ENCODE assay signal across 9 cellular contexts in the genomic region with DNA sequence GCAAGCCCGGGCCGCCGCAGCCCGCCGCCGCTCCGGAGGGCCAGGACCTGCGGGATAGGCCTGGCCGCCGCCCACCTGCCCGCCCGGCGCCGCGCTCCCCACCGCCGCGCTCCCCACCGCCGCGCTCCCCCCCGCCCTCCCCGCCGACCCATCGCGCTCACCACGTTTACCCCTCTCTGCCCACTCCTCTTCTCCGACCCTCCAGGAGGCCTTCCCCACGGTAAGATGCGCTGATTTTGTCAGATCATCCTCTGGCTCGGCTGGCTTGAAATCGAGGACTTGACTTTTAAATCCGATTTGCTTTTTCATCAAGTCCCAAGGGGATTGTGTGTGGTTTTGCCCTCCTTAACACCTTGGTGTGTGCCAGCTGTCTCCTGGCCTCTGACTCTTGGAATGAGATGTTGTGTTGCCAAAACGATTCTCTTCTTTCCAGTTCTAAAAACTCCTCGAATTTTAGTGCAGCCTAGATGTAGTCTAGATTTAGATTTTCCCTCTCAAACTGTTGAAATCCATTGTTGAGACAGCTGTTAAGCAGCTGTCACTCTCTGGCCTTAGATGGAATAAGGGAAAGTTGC. TPM values are rescaled to one million over a fixed set of nuclear protein-coding genes. Genes with fewer than 3 reads are reported as not detected.
DNase-seq lines count a peak whose midpoint lies in the region; ATAC-seq, FAIRE-seq and TF ChIP-seq lines count a peak whose summit lies in the region.
"Had no signal": no experiment of that assay in that cellular context is flagged by ENCODE, and none has a peak within 500 bp of the region (broad histone marks: within the 10 kb centered on the region; RNA-seq: fewer than 3 reads in every experiment).

No MANE protein-coding gene starts in this region.

- peaks cover 23% of the 10 kb centered on the region for H3K4me1 Mint-ChIP-seq in nephron progenitor cell

- H2BK12ac ChIP-seq in H1 (ENCODE audit: low read depth, low read length), result no peak overlapping the region

- H2BK120ac ChIP-seq in H1 (replicated peaks; ENCODE audit: low read depth, low read length), result no peak overlapping the region

- POLR2A ChIA-PET in H1 (lab: Charles Lee; ENCODE audit: partially characterized antibody), result no interaction called here

- no peak overlapping the region for H3K4ac ChIP-seq in H1 (replicated peaks; ENCODE audit: insufficient read length, low read depth, low read length)

- H3K9ac ChIP-seq in H1 (replicated peaks in 1 of 4; ENCODE audit: extremely low read depth in 1 of 4, low read depth in 3 of 4, low read length in 3 of 4), result peak overlapping the region; percentile 84 to 98 (median 96)

- 16% methylated on average over 8 of the region's 35 CpGs; no CpG with 5 or more reads in 1 of the 2 experiments for WGBS in H1 (ENCODE audit: extremely low coverage in 1 of 2, insufficient coverage in 1 of 2, insufficient read length in 1 of 2, insufficient replicate concordance in 2 of 2, low coverage in 1 of 2, low lambda C conversion rate in 2 of 2, missing lambda C conversion rate in 1 of 2), 2 experiments

- no peak overlapping the region for H3K23ac ChIP-seq in H1 (ENCODE audit: insufficient read length)

- no peak overlapping the region for H4K91ac ChIP-seq in H1 (replicated peaks; ENCODE audit: insufficient read length, low read length)

- H3K36me3 Mint-ChIP-seq in nephron progenitor cell (ENCODE audit: low read depth), result peaks cover 36% of the 10 kb centered on the region

- H3K27ac ChIP-seq in H1 (ENCODE audit: low read depth, low read length), result peak overlapping the region; percentile 33; the same call in 1 of the 2 replicates

- H3K23me2 ChIP-seq in H1 (ENCODE audit: low read depth, low read length), result peaks cover 5% of the 10 kb centered on the region; the same call in 1 of the 2 replicates

- peak overlapping the region; percentile 66; the same call in 1 of the 2 replicates for H3K18ac ChIP-seq in H1 (ENCODE audit: extremely low read depth, low read length)

- H2BK15ac ChIP-seq in H1 (ENCODE audit: low read length), result no peak overlapping the region

- peaks cover 7% of the 10 kb centered on the region for H3K79me1 ChIP-seq in H1 (ENCODE audit: low read depth, low read length)

- H3K9me3 ChIP-seq in H1 (ENCODE audit: insufficient read depth in 2 of 2, low read depth in 1 of 2, low read length in 1 of 2), result no peaks in the 10 kb centered on the region

- peaks cover 0 to 24% of the 10 kb centered on the region in 2 experiments; a peak in 3 of 4 replicates for H3K79me2 ChIP-seq in H1 (ENCODE audit: control insufficient read depth in 1 of 2, insufficient read depth in 2 of 2, low read length in 2 of 2)

- H3K4me3 ChIP-seq in H1 (ENCODE audit: extremely low read depth in 1 of 4, insufficient read depth in 2 of 4, low read depth in 3 of 4, low read length in 4 of 4), result peak overlapping the region; percentile 79 to 96 (median 92)

- TF ChIP-seq POLR2A in H1 (IDR thresholded peaks at IDR 0.05; ENCODE audit: control extremely low read depth in 1 of 2, low read depth in 2 of 2, low read length in 2 of 2), result no peak

- peaks cover 0 to 2% of the 10 kb centered on the region in 2 experiments for H4K20me1 ChIP-seq in H1 (replicated peaks in 1 of 2; ENCODE audit: control insufficient read depth in 1 of 2, insufficient read depth in 2 of 2, low read length in 2 of 2)

- H3K14ac ChIP-seq in H1 (ENCODE audit: insufficient read length), result no peak overlapping the region

- CTCF ChIA-PET in H1 (lab: Charles Lee; ENCODE audit: partially characterized antibody), result interaction anchor here (2.7 kb wide), 1 partner anchor 10 kb away, joined by 14 read pairs; no protein-coding TSS in a partner anchor

- no peak overlapping the region; the same call in 1 of the 2 replicates for H2BK5ac ChIP-seq in H1 (ENCODE audit: low read depth, low read length)

- H3K4me2 ChIP-seq in H1 (ENCODE audit: insufficient read depth in 1 of 2, low read depth in 2 of 2, low read length in 2 of 2), result peak overlapping the region; percentile 79 to 98

- TF ChIP-seq EP300 in H1 (IDR thresholded peaks at IDR 0.05; ENCODE audit: borderline replicate concordance in 1 of 2, low read depth in 2 of 2, low read length in 2 of 2), result no peak

- H2AK5ac ChIP-seq in H1 (ENCODE audit: low read depth, low read length), result no peak overlapping the region

- H3K4me1 ChIP-seq in H1 (replicated peaks in 1 of 4; ENCODE audit: control insufficient read depth in 3 of 4, insufficient read depth in 4 of 4, low read length in 3 of 4), result peaks cover 0 to 6% (median 4%) of the 10 kb centered on the region in 4 experiments; a peak in 3 of 7 replicates

- no peak for FAIRE-seq in H1 (lab: Jason Lieb, UNC)
- FAIRE-seq: colon had no signal

- no peaks in the 10 kb centered on the region for H3K9me3 Mint-ChIP-seq in nephron progenitor cell

- no peak for TF ChIP-seq RAD21 in H1 (IDR thresholded peaks at IDR 0.05 in 1 of 2, conservative IDR thresholded peaks at IDR 0.05 in 1 of 2; ENCODE audit: low read depth in 2 of 2, low read length in 2 of 2)

- H3K36me3 ChIP-seq in H1 (ENCODE audit: control insufficient read depth in 2 of 4, insufficient read depth in 4 of 4, low read length in 3 of 4), result peaks cover 6 to 35% (median 20%) of the 10 kb centered on the region in 4 experiments; a peak in 7 of 8 replicates

- no peak overlapping the region for H4K5ac ChIP-seq in H1 (ENCODE audit: insufficient read length, low read depth, low read length)

- peak overlapping the region; percentile 98 for H3K27ac Mint-ChIP-seq in nephron progenitor cell

- H3K27me3 Mint-ChIP-seq in nephron progenitor cell (ENCODE audit: low read depth, poor library complexity), result no peaks in the 10 kb centered on the region

- peak; percentile 38 for DNase-seq in NCI-H2227 (lab: John Stamatoyannopoulos, UW; ENCODE audit: unreplicated experiment)
- no peak for DNase-seq in NCI-H2227 treated with DMSO at 0.1 percent for 48 hours (lab: John Stamatoyannopoulos, UW)
- DNase-seq in NCI-H82 treated with DMSO at 0.1 percent for 48 hours (lab: John Stamatoyannopoulos, UW; ENCODE audit: unreplicated experiment), result peak; percentile 50
- no peak for DNase-seq in H1 (ENCODE audit: low read depth in 1 of 2, low spot score in 2 of 2)
- no peak for DNase-seq in nephron progenitor cell
- DNase-seq in DMS114 treated with DMSO at 0.1 percent for 48 hours (lab: John Stamatoyannopoulos, UW; ENCODE audit: unreplicated experiment), result no peak

- H3K56ac ChIP-seq in H1 (replicated peaks; ENCODE audit: insufficient read length, low read depth, low read length), result no peak overlapping the region

- no peak overlapping the region for H2BK20ac ChIP-seq in H1 (ENCODE audit: low read length)

- no peak for TF ChIP-seq CTCF in H1 (IDR thresholded peaks at IDR 0.05; ENCODE audit: control extremely low read depth in 1 of 3, insufficient read depth in 1 of 3, low read depth in 1 of 3, low read length in 3 of 3)
- TF ChIP-seq CTCF in nephron progenitor cell (IDR thresholded peaks at IDR 0.05), result no peak

- no peaks in the 10 kb centered on the region for H3K27me3 ChIP-seq in H1 (replicated peaks in 1 of 4; ENCODE audit: control insufficient read depth in 3 of 4, extremely low read depth in 1 of 4, insufficient read depth in 3 of 4, low read length in 3 of 4)

- ATAC-seq in HG02852 (IDR thresholded peaks at IDR 0.05; ENCODE audit: unreplicated experiment) (no peak), GM18502 (IDR thresholded peaks at IDR 0.05; ENCODE audit: poor library complexity, unreplicated experiment) (no peak)

- peak overlapping the region; percentile 94 for H3K4me3 Mint-ChIP-seq in nephron progenitor cell

- H2AFZ ChIP-seq in H1 (ENCODE audit: low read length), result no peak overlapping the region

- H4K8ac ChIP-seq in H1 (ENCODE audit: extremely low read depth, insufficient read depth, low read length), result peak overlapping the region; percentile 91; the same call in 1 of the 2 replicates

TF ChIP-seq in H1, 55 proteins besides CTCF, POLR2A, EP300 and RAD21:
- TF ChIP-seq SIN3A (conservative IDR thresholded peaks at IDR 0.05 in 1 of 2, IDR thresholded peaks at IDR 0.05 in 1 of 2; ENCODE audit: low read depth in 1 of 2, low read length in 2 of 2) (0 out of 4 replicates have a peak, but pooled peaks of 1 of the 2 experiments have one; percentile 29), TBP (IDR thresholded peaks at IDR 0.05; ENCODE audit: low read depth, low read length) (no peak)

RNA-seq across cellular contexts. Expression of a gene that starts 0.7 kb away (rescaled TPM):
- total RNA-seq in H1 (2021; fragmentation: NEBNext Ultra II Directional; extraction: Animal tissue kit (Norgen Biotek cat#: 25700)), result 57.0 and 60.0 TPM in 2 replicates
- 11.5 and 16.9 TPM in 2 replicates for polyA plus RNA-seq in H1 (2011; rRNA removed)
- 8.5 TPM for polyA plus RNA-seq in H1 (2011; cell fraction: cytosol; rRNA removed)
- polyA plus RNA-seq in H1 (2011; cell fraction: nucleus; rRNA removed), result 19.3 TPM
- polyA plus RNA-seq in H1 (2012, experiment 1 of 2), result 33.8 to 48.5 TPM (median 44.4 TPM) in 4 replicates
- polyA plus RNA-seq in H1 (2012, experiment 2 of 2), result 37.2 TPM
- 52.7 TPM for polyA plus RNA-seq in H1 (2013, experiment 1 of 2)
- 57.2 TPM for polyA plus RNA-seq in H1 (2013, experiment 2 of 2)
- polyA minus RNA-seq in H1 (2011; rRNA and poly(A)+ RNA removed), result 11.7 and 13.1 TPM in 2 replicates
- polyA minus RNA-seq in H1 (2011; cell fraction: cytosol; rRNA and poly(A)+ RNA removed), result 21.9 TPM
- polyA minus RNA-seq in H1 (2011; cell fraction: nucleus; rRNA and poly(A)+ RNA removed), result 15.9 TPM

RNA-seq across cellular contexts. Expression of a gene that starts 43.6 kb away (rescaled TPM):
- 0.52 TPM in 1 of 2 replicates, not detected in the other for total RNA-seq in H1 (2021; fragmentation: NEBNext Ultra II Directional; extraction: Animal tissue kit (Norgen Biotek cat#: 25700))
- not detected in 2 replicates for polyA plus RNA-seq in H1 (2011; rRNA removed)
- polyA plus RNA-seq in H1 (2011; cell fraction: cytosol; rRNA removed), result 0.12 TPM
- polyA plus RNA-seq in H1 (2011; cell fraction: nucleus; rRNA removed), result 0.16 TPM
- polyA plus RNA-seq in H1 (2012, experiment 1 of 2), result 0.28 to 0.42 TPM in 2 of 4 replicates, not detected in the others
- polyA plus RNA-seq in H1 (2012, experiment 2 of 2), result not detected
- 0.04 TPM for polyA plus RNA-seq in H1 (2013, experiment 1 of 2)
- polyA plus RNA-seq in H1 (2013, experiment 2 of 2), result not detected
- not detected in 2 replicates for polyA minus RNA-seq in H1 (2011; rRNA and poly(A)+ RNA removed)
- not detected for polyA minus RNA-seq in H1 (2011; cell fraction: cytosol; rRNA and poly(A)+ RNA removed)
- not detected for polyA minus RNA-seq in H1 (2011; cell fraction: nucleus; rRNA and poly(A)+ RNA removed)

Comparison
In these comparisons a context has a peak if more than half of its experiments do, and no peak if none do; other contexts are left out.
1. DNase-seq: peak in NCI-H2227 (single experiment) and NCI-H82 treated with DMSO at 0.1 percent for 48 hours (single experiment); none in NCI-H2227 treated with DMSO at 0.1 percent for 48 hours (single experiment), H1 (0 of 2), nephron progenitor cell (single experiment) and DMS114 treated with DMSO at 0.1 percent for 48 hours (single experiment).